Comparison of ENCODE assay signal across 24 cellular contexts in the genomic region with DNA sequence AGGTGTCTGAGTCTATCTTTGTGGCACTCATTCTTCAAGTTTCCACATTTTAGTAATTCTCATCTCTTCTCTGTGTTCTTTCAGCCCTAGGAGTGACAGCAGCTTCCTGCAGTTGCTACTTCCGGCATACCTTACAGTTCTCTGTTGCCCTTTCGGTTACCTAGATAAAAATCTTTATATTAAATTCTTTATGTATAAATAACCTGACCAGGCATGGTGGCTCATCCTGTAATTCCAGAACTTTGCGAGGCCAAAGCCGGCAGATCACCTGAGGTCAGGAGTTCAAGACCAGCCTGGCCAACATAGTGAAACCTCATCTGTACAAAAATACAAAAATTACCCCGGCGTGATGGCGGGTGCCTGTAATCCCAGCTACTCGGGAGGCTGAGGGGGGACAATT.
"Had no signal": no experiment of that assay in that cellular context is flagged by ENCODE, and none has a peak within 500 bp of the region (broad histone marks: within the 10 kb centered on the region; RNA-seq: fewer than 3 reads in every experiment).

No MANE protein-coding gene starts in this region.

- DNase-seq: IMR-90, Kasumi-1, KG1, MM.1S, NCI-H1092 treated with DMSO at 0.1 percent for 48 hours, NCI-H1436, NCI-H187, NCI-H2029, NCI-H2081 treated with DMSO at 0.1 percent for 48 hours, NCI-H2171, NCI-H226, NCI-H446, NCI-H510A, NCI-H524 treated with DMSO at 0.1 percent for 48 hours, NCI-H69, NCI-H774, Peyer's patch, SHP77 treated with DMSO at 0.1 percent for 48 hours, SK-N-SH, SW 1271, T-cell had no signal

- H3K27ac ChIP-seq: HL-60, Peyer's patch had no signal

- H3K4me1 ChIP-seq: Peyer's patch had no signal

- H3K4me2 ChIP-seq: SK-N-SH had no signal

- H3K9me2 ChIP-seq: SK-N-SH had no signal

- H3K36me3 ChIP-seq: Peyer's patch had no signal

- ATAC-seq: HepG2, Right ventricle myocardium inferior, T-cell had no signal

- H3K27me3 ChIP-seq: Peyer's patch had no signal

- FAIRE-seq: HepG2 had no signal

- H3K9me3 ChIP-seq: Peyer's patch, SK-N-SH had no signal

- H3K4me3 ChIP-seq: Peyer's patch had no signal
